Comparison of ENCODE assay signal across 8 cellular contexts in genomic region chr12:52006726-52007157, GRCh38. TPM values are rescaled to one million over a fixed set of nuclear protein-coding genes. Genes with fewer than 3 reads are reported as not detected.
DNase-seq lines count a peak whose midpoint lies in the region; ATAC-seq, FAIRE-seq and TF ChIP-seq lines count a peak whose summit lies in the region.

TSS of gene TAMALIN (plus strand) at chr12:52006946. CDS start at chr12:52007020, 74 bp downstream.

- ATAC-seq in stimulated activated effector memory CD8-positive, alpha-beta T cell treated with anti-CD3 and anti-CD28 coated beads, Interleukin-12 subunit alpha, Interleukin-12 subunit beta, amount 100 ng/mL, for 72 hours = peak; percentile 73

- peaks cover 32% of the 10 kb centered on the region for H3K4me1 Mint-ChIP-seq in stimulated activated effector memory CD8-positive, alpha-beta T cell treated with anti-CD3 and anti-CD28 coated beads, Interleukin-12 subunit alpha, Interleukin-12 subunit beta, amount 100 ng/mL, for 72 hours

- peak within 1 kb of the TSS; percentile 83 for H3K27ac Mint-ChIP-seq in stimulated activated effector memory CD8-positive, alpha-beta T cell treated with anti-CD3 and anti-CD28 coated beads, Interleukin-12 subunit alpha, Interleukin-12 subunit beta, amount 100 ng/mL, for 72 hours

- FAIRE-seq in H54 (lab: Jason Lieb, UNC) = no peak

- DNase-seq in D341Med (ENCODE audit: low spot score) (peak; percentile 85), NCI-H2107 treated with DMSO at 0.1 percent for 48 hours (lab: John Stamatoyannopoulos, UW; ENCODE audit: unreplicated experiment) (peak; percentile 41), erythroblast (lab: John Stamatoyannopoulos, UW) (peak; percentile 53 to 57), myocyte (ENCODE audit: low read depth) (peak; percentile 62), GDM1 (lab: John Stamatoyannopoulos, UW) (no peak), H54 (ENCODE audit: insufficient read length, low spot score) (no peak)
- DNase-seq in activated CD8-positive, alpha-beta memory T cell treated with anti-CD3 and anti-CD28 coated beads, Interleukin-2, amount 50 U/mL, for 4 hours = peak; percentile 86
- peak in 1 of 2 donors; percentile 68 for DNase-seq in stimulated activated effector memory CD8-positive, alpha-beta T cell treated with anti-CD3 and anti-CD28 coated beads, Interleukin-12 subunit alpha, Interleukin-12 subunit beta, amount 100 ng/mL, for 72 hours (ENCODE audit: low spot score in 2 of 2)

- no peaks in the 10 kb centered on the region for H3K9me3 Mint-ChIP-seq in stimulated activated effector memory CD8-positive, alpha-beta T cell treated with anti-CD3 and anti-CD28 coated beads, Interleukin-12 subunit alpha, Interleukin-12 subunit beta, amount 100 ng/mL, for 72 hours

- H3K4me3 Mint-ChIP-seq in stimulated activated effector memory CD8-positive, alpha-beta T cell treated with anti-CD3 and anti-CD28 coated beads, Interleukin-12 subunit alpha, Interleukin-12 subunit beta, amount 100 ng/mL, for 72 hours = peak within 1 kb of the TSS; percentile 83

- TF ChIP-seq POLR2A in erythroblast (IDR thresholded peaks at IDR 0.05; ENCODE audit: low read length) = no peak
- no peak for TF ChIP-seq POLR2A in H54 (IDR thresholded peaks at IDR 0.05; ENCODE audit: low read depth, low read length)

- peaks cover 28% of the 10 kb centered on the region for H3K36me3 Mint-ChIP-seq in stimulated activated effector memory CD8-positive, alpha-beta T cell treated with anti-CD3 and anti-CD28 coated beads, Interleukin-12 subunit alpha, Interleukin-12 subunit beta, amount 100 ng/mL, for 72 hours

RNA-seq across cellular contexts. Expression of gene TAMALIN, which starts in this region (rescaled TPM):
- total RNA-seq in myocyte = 64.9 and 96.8 TPM in 2 replicates
- polyA plus RNA-seq in myocyte (2012) = 247 TPM

Comparison
In these comparisons a context has a peak if more than half of its experiments do, and no peak if none do; other contexts are left out.
1. DNase-seq: peak in D341Med (single experiment), NCI-H2107 treated with DMSO at 0.1 percent for 48 hours (single experiment), activated CD8-positive, alpha-beta memory T cell treated with anti-CD3 and anti-CD28 coated beads, Interleukin-2, amount 50 U/mL, for 4 hours (single experiment), erythroblast (2 of 2) and myocyte (single experiment); none in GDM1 (single experiment) and H54 (single experiment).